ENCODE assay signal across 9 cellular contexts in genomic region chr1:76668046-76668445, GRCh38.
DNase-seq lines count a peak whose midpoint lies in the region; ATAC-seq and TF ChIP-seq lines count a peak whose summit lies in the region.
"Had no signal": no experiment of that assay in that cellular context is flagged by ENCODE, and none has a peak within 500 bp of the region (broad histone marks: within the 10 kb centered on the region; RNA-seq: fewer than 3 reads in every experiment).

No MANE protein-coding gene starts in this region.

- H3K9me3 Mint-ChIP-seq in stimulated activated memory B cell treated with anti-CD40 and anti-IgM and Interleukin-4, amounts not matched to agents 10 μg/mL and 1 μg/mL and 100 μg/mL, for 72 hours = peaks cover 10% of the 10 kb centered on the region

- H3K4me3 Mint-ChIP-seq in stimulated activated memory B cell treated with anti-CD40 and anti-IgM and Interleukin-4, amounts not matched to agents 10 μg/mL and 1 μg/mL and 100 μg/mL, for 72 hours = no peak overlapping the region

- H3K36me3 ChIP-seq in colonic mucosa = no peaks in the 10 kb centered on the region
- H3K36me3 ChIP-seq: suprapubic skin had no signal

- no peaks in the 10 kb centered on the region for H3K4me1 ChIP-seq in colonic mucosa
- H3K4me1 ChIP-seq: suprapubic skin had no signal

- no peak overlapping the region for H3K27ac Mint-ChIP-seq in stimulated activated memory B cell treated with anti-CD40 and anti-IgM and Interleukin-4, amounts not matched to agents 10 μg/mL and 1 μg/mL and 100 μg/mL, for 72 hours

- intact Hi-C loops in colonic mucosa (cut with DNase I) = no loop called here

- peak; percentile 91 for ATAC-seq in HG02870 (IDR thresholded peaks at IDR 0.05; ENCODE audit: unreplicated experiment)
- peak; percentile 62 for ATAC-seq in stimulated activated memory B cell treated with anti-CD40 and anti-IgM and Interleukin-4, amounts not matched to agents 10 μg/mL and 1 μg/mL and 100 μg/mL, for 72 hours

- no peaks in the 10 kb centered on the region for H3K36me3 Mint-ChIP-seq in stimulated activated memory B cell treated with anti-CD40 and anti-IgM and Interleukin-4, amounts not matched to agents 10 μg/mL and 1 μg/mL and 100 μg/mL, for 72 hours

- H3K9ac ChIP-seq in colonic mucosa (ENCODE audit: low read depth in 2 of 2, low read length in 2 of 2) = no peak overlapping the region

- no peaks in the 10 kb centered on the region for H3K9me3 ChIP-seq in colonic mucosa
- H3K9me3 ChIP-seq: suprapubic skin had no signal

- no peaks in the 10 kb centered on the region for H3K27me3 ChIP-seq in colonic mucosa
- H3K27me3 ChIP-seq: suprapubic skin had no signal

- peak; percentile 2 for DNase-seq in GM19238 (ENCODE audit: insufficient read length, low spot score)
- peak; percentile 81 for DNase-seq in NCI-H69 (lab: John Stamatoyannopoulos, UW)
- no peak for DNase-seq in colonic mucosa
- DNase-seq in central memory CD4-positive, alpha-beta T cell = no peak
- no peak for DNase-seq in NOMO-1 (lab: John Stamatoyannopoulos, UW; ENCODE audit: unreplicated experiment in 2 of 2)
- DNase-seq: Right ventricle myocardium superior had no signal

- TF ChIP-seq CTCF in colonic mucosa (IDR thresholded peaks at IDR 0.05) = no peak

- peaks cover 1% of the 10 kb centered on the region for H3K27me3 Mint-ChIP-seq in stimulated activated memory B cell treated with anti-CD40 and anti-IgM and Interleukin-4, amounts not matched to agents 10 μg/mL and 1 μg/mL and 100 μg/mL, for 72 hours

- H3K4me1 Mint-ChIP-seq in stimulated activated memory B cell treated with anti-CD40 and anti-IgM and Interleukin-4, amounts not matched to agents 10 μg/mL and 1 μg/mL and 100 μg/mL, for 72 hours = peaks cover 9% of the 10 kb centered on the region

- no peak overlapping the region for H3K4me3 ChIP-seq in colonic mucosa
- H3K4me3 ChIP-seq: suprapubic skin had no signal

- H3K27ac ChIP-seq in colonic mucosa = no peak overlapping the region
- H3K27ac ChIP-seq: suprapubic skin had no signal

Comparison
In these comparisons a context has a peak if more than half of its experiments do, and no peak if none do; other contexts are left out.
1. DNase-seq: peak in GM19238 (single experiment) and NCI-H69 (single experiment); none in colonic mucosa (single experiment), central memory CD4-positive, alpha-beta T cell (single experiment) and NOMO-1 (0 of 2).